ENCODE assay signal across 8 cellular contexts in genomic region chr20:38926142-38926933, GRCh38. TPM values are rescaled to one million over a fixed set of nuclear protein-coding genes. Genes with fewer than 3 reads are reported as not detected.
A peak's percentile ranks its signal among the peaks of the same experiment; 100 is the strongest.
DNase-seq lines count a peak whose midpoint lies in the region; ATAC-seq and TF ChIP-seq lines count a peak whose summit lies in the region.

Gene FAM83D (plus strand): TSS chr20:38926417. CDS start chr20:38926443, 26 bp downstream.

- TF ChIP-seq POLR2A in GM18505 (IDR thresholded peaks at IDR 0.05; ENCODE audit: borderline replicate concordance, extremely low read depth, insufficient read depth, insufficient read length) (peak; percentile 97), vagina (IDR thresholded peaks at IDR 0.05) (peak in 1 of 2 donors; percentile 31)

- TF ChIP-seq CTCF in vagina (IDR thresholded peaks at IDR 0.05): peak in 1 of 3 experiments; percentile 66

- ATAC-seq in GM18505 (IDR thresholded peaks at IDR 0.05; ENCODE audit: unreplicated experiment) (peak; percentile 96), HG02970 (IDR thresholded peaks at IDR 0.05; ENCODE audit: low FRiP score, unreplicated experiment) (peak; percentile 83), right cardiac atrium (peak; percentile 97 to 99)

- H3K4me1 ChIP-seq in right cardiac atrium (ENCODE audit: control insufficient read depth, insufficient read depth, low read length) (peaks cover 2% of the 10 kb centered on the region), vagina (peaks cover 20% of the 10 kb centered on the region)

- H3K27ac ChIP-seq in right cardiac atrium (ENCODE audit: low read length) (no peak within 1 kb of the TSS), vagina (peak within 1 kb of the TSS; percentile 22)

- H3K4me3 ChIP-seq in right cardiac atrium (ENCODE audit: low read length) (peak within 1 kb of the TSS; percentile 59), vagina (peak within 1 kb of the TSS; percentile 58 to 63)

- intact Hi-C loops in right cardiac atrium (cut with DNase I) (loop anchor here in 3 of 4 donors (5.0 kb wide), 1 partner anchor 121 kb away; no protein-coding TSS in a partner anchor), vagina (cut with DNase I) (loop anchor here (5.0 kb wide), 1 partner anchor 121 kb away; no protein-coding TSS in a partner anchor)

- no peaks in the 10 kb centered on the region for H3K9me3 ChIP-seq in right cardiac atrium (ENCODE audit: control insufficient read depth, low read length)
- no peaks in the 10 kb centered on the region for H3K9me3 ChIP-seq in vagina

- DNase-seq in NCI-H187 treated with DMSO at 0.1 percent for 48 hours (lab: John Stamatoyannopoulos, UW): peak; percentile 91
- peak; percentile 80 to 97 (median 89) for DNase-seq in T-helper 2 cell
- DNase-seq in anterior cingulate cortex (lab: John Stamatoyannopoulos, UW): peak; percentile 58 to 97 (median 92)
- DNase-seq in right cardiac atrium: peak; percentile 94 to 97 (median 97)
- peak; percentile 96 for DNase-seq in putamen (ENCODE audit: low spot score)
- DNase-seq in vagina (ENCODE audit: extremely low spot score in 2 of 2): no peak

- WGBS in right cardiac atrium: under 1% methylated on average over 95 of the region's 95 CpGs

- no peaks in the 10 kb centered on the region for H3K36me3 ChIP-seq in vagina

- no peaks in the 10 kb centered on the region for H3K27me3 ChIP-seq in right cardiac atrium (ENCODE audit: control insufficient read depth, insufficient read depth)
- no peaks in the 10 kb centered on the region for H3K27me3 ChIP-seq in vagina

RNA-seq across cellular contexts. Expression of gene FAM83D, which starts in this region (rescaled TPM):
- under 1 TPM; 0.62 to 0.95 (median 0.78) TPM for total RNA-seq in right cardiac atrium
- 0.63 TPM for polyA plus RNA-seq in right cardiac atrium
- 20.4 TPM for total RNA-seq in vagina

Comparison
In these comparisons a context has a peak if more than half of its experiments do, and no peak if none do; other contexts are left out.
1. RNA of gene FAM83D (total RNA-seq): 20.4 TPM in vagina (single experiment); 0.62 to 0.95 TPM in right cardiac atrium; every median in the first group is over 10 times any median in the second.
2. Peak in DNase-seq, ATAC-seq and H3K4me3 ChIP-seq in right cardiac atrium; RNA of the gene not detected or under 1 TPM.
3. DNase-seq: peak in NCI-H187 treated with DMSO at 0.1 percent for 48 hours (single experiment), T-helper 2 cell (5 of 5), anterior cingulate cortex (58 of 58) and putamen (single experiment); none in vagina (0 of 2).
4. Peak in every context shown above with its lines, with median percentiles within 50 percentile points of each other: ATAC-seq.